17 cellular contexts compared by ENCODE assay signal in genomic region chr14:102933618-102934231, GRCh38.
"Had no signal": no experiment of that assay in that cellular context is flagged by ENCODE, and none has a peak within 500 bp of the region (broad histone marks: within the 10 kb centered on the region; RNA-seq: fewer than 3 reads in every experiment).

No MANE protein-coding gene starts in this region.

- H3K4me3 ChIP-seq: cardiac muscle cell, dorsolateral prefrontal cortex, left lung, upper lobe of right lung had no signal

- H3K36me3 ChIP-seq: cardiac muscle cell, neutrophil had no signal

- ATAC-seq: activated CD8-positive, alpha-beta memory T cell treated with anti-CD3 and anti-CD28 coated beads, Interleukin-2, amount 10 ng/mL, durations not matched to agents 7 days and 5 days; left lung; natural killer cell; upper lobe of right lung had no signal

- H3K9me3 ChIP-seq: left lung, neutrophil, upper lobe of right lung had no signal

- H3K27ac ChIP-seq: cardiac muscle cell, left lung, neutrophil, upper lobe of right lung had no signal

- DNase-seq: activated CD4-positive, alpha-beta memory T cell treated with anti-CD3 and anti-CD28 coated beads, Interleukin-2, amount 10 ng/mL, durations not matched to agents 7 days and 5 days; activated CD4-positive, alpha-beta T cell treated with anti-CD3 and anti-CD28 coated beads for 48 hours; activated CD4-positive, CD25-positive, alpha-beta regulatory T cell; activated CD8-positive, alpha-beta memory T cell treated with anti-CD3 and anti-CD28 coated beads, Interleukin-2, amount 10 ng/mL, durations not matched to agents 7 days and 5 days; dorsolateral prefrontal cortex; foreskin melanocyte; mesendoderm; natural killer cell; stimulated activated CD4-positive, alpha-beta T cell treated with anti-CD3 and anti-CD28 coated beads, Interleukin-12 subunit alpha, Interleukin-12 subunit beta, amount 100 ng/mL, for 4 hours; stimulated activated CD4-positive, alpha-beta T cell treated with anti-CD3 and anti-CD28 coated beads, Interleukin-1b, Interleukin-23, amount 100 ng/mL, for 48 hours; stimulated activated CD8-positive, alpha-beta memory T cell treated with anti-CD3 and anti-CD28 coated beads, Interleukin-4, amount 100 ng/mL, for 48 hours; stimulated activated naive CD4-positive, alpha-beta T cell; T1000; upper lobe of right lung had no signal
